ENCODE assay signal across 24 cellular contexts in the genomic region with DNA sequence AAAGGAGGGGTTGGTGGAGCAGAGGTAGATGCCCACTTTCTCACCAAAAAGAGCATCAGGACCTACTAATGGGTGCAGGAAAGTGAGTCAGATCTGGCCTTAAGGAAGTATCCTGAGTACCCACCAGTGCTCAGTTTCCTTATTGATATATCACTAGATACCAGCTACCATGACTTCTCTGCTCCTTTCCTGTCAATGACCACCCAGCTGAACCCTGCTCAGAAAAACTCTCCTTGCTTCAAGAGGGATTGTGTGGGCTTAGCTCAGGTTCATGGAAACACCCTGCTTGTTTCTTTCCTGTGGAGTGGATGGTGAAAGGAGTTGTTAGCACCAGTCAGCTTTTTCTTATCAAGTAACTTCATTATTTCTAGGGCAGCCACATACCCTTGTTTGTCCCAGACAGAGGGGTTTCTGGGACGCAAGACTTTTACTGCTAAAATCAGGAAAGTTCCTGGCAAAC. TPM values are rescaled to one million over a fixed set of nuclear protein-coding genes. Genes with fewer than 3 reads are reported as not detected.
DNase-seq lines count a peak whose midpoint lies in the region; ATAC-seq and TF ChIP-seq lines count a peak whose summit lies in the region.
"Had no signal": no experiment of that assay in that cellular context is flagged by ENCODE, and none has a peak within 500 bp of the region (broad histone marks: within the 10 kb centered on the region; RNA-seq: fewer than 3 reads in every experiment).

No MANE protein-coding gene starts in this region.

- H3K27ac Mint-ChIP-seq in natural killer cell: peak overlapping the region; percentile 56 to 61
- H3K27ac Mint-ChIP-seq in natural killer cell treated with Interleukin-12 subunit alpha and Interleukin-12 subunit beta and Interleukin-15 and Interleukin-18, amount 100 ng/mL, for 72 hours: peak overlapping the region in 1 of 2 donors; percentile 96
- H3K27ac Mint-ChIP-seq in mesothelial cell of epicardium: peak overlapping the region; percentile 80
- H3K27ac Mint-ChIP-seq: stimulated activated naive B cell treated with anti-CD40 and anti-IgM and Interleukin-4, amounts not matched to agents 10 μg/mL and 1 μg/mL and 100 μg/mL, for 72 hours had no signal

- no peak overlapping the region for H3K4me3 Mint-ChIP-seq in natural killer cell
- no peak overlapping the region for H3K4me3 Mint-ChIP-seq in natural killer cell treated with Interleukin-12 subunit alpha and Interleukin-12 subunit beta and Interleukin-15 and Interleukin-18, amount 100 ng/mL, for 72 hours
- no peak overlapping the region for H3K4me3 Mint-ChIP-seq in mesothelial cell of epicardium
- H3K4me3 Mint-ChIP-seq: stimulated activated naive B cell treated with anti-CD40 and anti-IgM and Interleukin-4, amounts not matched to agents 10 μg/mL and 1 μg/mL and 100 μg/mL, for 72 hours had no signal

- TF ChIP-seq CTCF in natural killer cell (IDR thresholded peaks at IDR 0.05) (no peak), mesothelial cell of epicardium (IDR thresholded peaks at IDR 0.05; ENCODE audit: unreplicated experiment) (no peak), foreskin fibroblast (IDR thresholded peaks at IDR 0.05; ENCODE audit: low read depth, low read length) (no peak)

- peaks cover 0 to 2% of the 10 kb centered on the region in 2 donors for H3K9me3 Mint-ChIP-seq in natural killer cell
- H3K9me3 Mint-ChIP-seq in natural killer cell treated with Interleukin-12 subunit alpha and Interleukin-12 subunit beta and Interleukin-15 and Interleukin-18, amount 100 ng/mL, for 72 hours: peaks cover 8% of the 10 kb centered on the region
- peaks cover 6% of the 10 kb centered on the region for H3K9me3 Mint-ChIP-seq in mesothelial cell of epicardium

- no peaks in the 10 kb centered on the region for H3K9me3 ChIP-seq in SJCRH30 (replicated peaks)
- H3K9me3 ChIP-seq: esophagus squamous epithelium, gastrocnemius medialis, thoracic aorta had no signal

- no peaks in the 10 kb centered on the region for H3K36me3 Mint-ChIP-seq in natural killer cell
- peaks cover 6% of the 10 kb centered on the region for H3K36me3 Mint-ChIP-seq in natural killer cell treated with Interleukin-12 subunit alpha and Interleukin-12 subunit beta and Interleukin-15 and Interleukin-18, amount 100 ng/mL, for 72 hours
- no peaks in the 10 kb centered on the region for H3K36me3 Mint-ChIP-seq in mesothelial cell of epicardium
- H3K36me3 Mint-ChIP-seq: stimulated activated naive B cell treated with anti-CD40 and anti-IgM and Interleukin-4, amounts not matched to agents 10 μg/mL and 1 μg/mL and 100 μg/mL, for 72 hours had no signal

- H3K27me3 ChIP-seq in SJCRH30: no peaks in the 10 kb centered on the region
- H3K27me3 ChIP-seq: cardiac muscle cell, esophagus squamous epithelium, gastrocnemius medialis had no signal

- H3K4me1 ChIP-seq in SJCRH30: peaks cover 46% of the 10 kb centered on the region

- no peaks in the 10 kb centered on the region for H3K27me3 Mint-ChIP-seq in natural killer cell (ENCODE audit: low read depth in 2 of 2)
- no peaks in the 10 kb centered on the region for H3K27me3 Mint-ChIP-seq in natural killer cell treated with Interleukin-12 subunit alpha and Interleukin-12 subunit beta and Interleukin-15 and Interleukin-18, amount 100 ng/mL, for 72 hours
- H3K27me3 Mint-ChIP-seq in mesothelial cell of epicardium (ENCODE audit: low read depth): no peaks in the 10 kb centered on the region
- H3K27me3 Mint-ChIP-seq: stimulated activated naive B cell treated with anti-CD40 and anti-IgM and Interleukin-4, amounts not matched to agents 10 μg/mL and 1 μg/mL and 100 μg/mL, for 72 hours had no signal

- intact Hi-C loops in natural killer cell (cut with micrococcal nuclease) (loop anchor here (5.0 kb wide), 1 partner anchor 38 kb away; no protein-coding TSS in a partner anchor), posterior cingulate gyrus (cut with DNase I) (no loop called here)

- DNase-seq in natural killer cell (no peak), SJCRH30 (no peak), mesothelial cell of epicardium (ENCODE audit: low spot score in 2 of 2, unreplicated experiment in 2 of 2) (no peak), posterior cingulate gyrus (no peak), foreskin fibroblast (no peak), T1000 (lab: John Stamatoyannopoulos, UW) (no peak)
- no peak for DNase-seq in natural killer cell treated with Interleukin-12 subunit alpha and Interleukin-12 subunit beta and Interleukin-15 and Interleukin-18, amount 100 ng/mL, for 72 hours (ENCODE audit: low spot score)
- DNase-seq: activated CD4-positive, alpha-beta T cell treated with anti-CD3 and anti-CD28 coated beads, Interleukin-2, amount 50 U/mL, for 4 hours; activated gamma-delta T cell treated with Interleukin-2 at 50 U/mL for 16 hours; esophagus squamous epithelium; gastrocnemius medialis; GF-D8; GOT3; KG1; NCI-H1436; NCI-H446; occipital lobe; stimulated activated CD4-positive, alpha-beta T cell treated with anti-CD3 and anti-CD28 coated beads, Interleukin-1b, Interleukin-23, amount 100 ng/mL, for 48 hours; stimulated activated naive B cell treated with anti-CD40 and anti-IgM and Interleukin-4, amounts not matched to agents 10 μg/mL and 1 μg/mL and 100 μg/mL, for 72 hours; WERI-Rb-1 had no signal

- H3K27ac ChIP-seq in SJCRH30: peak overlapping the region; percentile 96
- H3K27ac ChIP-seq: cardiac muscle cell, coronary artery, thoracic aorta, WERI-Rb-1 had no signal

- H3K4me3 ChIP-seq in SJCRH30: no peak overlapping the region
- H3K4me3 ChIP-seq in foreskin fibroblast (ENCODE audit: low read depth in 1 of 2, low read length in 2 of 2): no peak overlapping the region
- H3K4me3 ChIP-seq: cardiac muscle cell, coronary artery, esophagus squamous epithelium, gastrocnemius medialis, thoracic aorta had no signal

- H3K36me3 ChIP-seq in SJCRH30: no peaks in the 10 kb centered on the region
- H3K36me3 ChIP-seq: cardiac muscle cell, esophagus squamous epithelium, gastrocnemius medialis, thoracic aorta, WERI-Rb-1 had no signal

- H3K4me1 Mint-ChIP-seq in natural killer cell (peaks cover 39 to 47% of the 10 kb centered on the region in 2 donors), mesothelial cell of epicardium (peaks cover 57% of the 10 kb centered on the region)
- H3K4me1 Mint-ChIP-seq in natural killer cell treated with Interleukin-12 subunit alpha and Interleukin-12 subunit beta and Interleukin-15 and Interleukin-18, amount 100 ng/mL, for 72 hours (ENCODE audit: low read depth in 2 of 2): peaks cover 27 to 39% of the 10 kb centered on the region in 2 donors

- no peak for ATAC-seq in natural killer cell
- no peak for ATAC-seq in natural killer cell treated with Interleukin-12 subunit alpha and Interleukin-12 subunit beta and Interleukin-15 and Interleukin-18, amount 100 ng/mL, for 72 hours
- no peak for ATAC-seq in GM21619 (IDR thresholded peaks at IDR 0.05; ENCODE audit: unreplicated experiment)
- ATAC-seq: gastrocnemius medialis; stimulated activated naive B cell treated with anti-CD40 and anti-IgM and Interleukin-4, amounts not matched to agents 10 μg/mL and 1 μg/mL and 100 μg/mL, for 72 hours had no signal

RNA-seq across cellular contexts. Expression of a gene that starts 54.6 kb away (rescaled TPM):
- total RNA-seq in natural killer cell: 100 to 1,000 TPM in 2 of 3 donors, 10 to 100 TPM in 1; 88.1 to 108 (median 108) TPM
- 10 to 100 TPM; 37.1 to 56.1 TPM for total RNA-seq in natural killer cell treated with Interleukin-12 subunit alpha and Interleukin-12 subunit beta and Interleukin-15 and Interleukin-18, amount 100 ng/mL, for 72 hours
- total RNA-seq in SJCRH30 (2014; rRNA removed; shearing (Covaris generic)): 51.6 and 58.2 TPM in 2 replicates
- 53.7 to 54.6 TPM (median 53.7 TPM) in 3 replicates for total RNA-seq in mesothelial cell of epicardium
